ENCODE assay signal across 34 cellular contexts in the genomic region with DNA sequence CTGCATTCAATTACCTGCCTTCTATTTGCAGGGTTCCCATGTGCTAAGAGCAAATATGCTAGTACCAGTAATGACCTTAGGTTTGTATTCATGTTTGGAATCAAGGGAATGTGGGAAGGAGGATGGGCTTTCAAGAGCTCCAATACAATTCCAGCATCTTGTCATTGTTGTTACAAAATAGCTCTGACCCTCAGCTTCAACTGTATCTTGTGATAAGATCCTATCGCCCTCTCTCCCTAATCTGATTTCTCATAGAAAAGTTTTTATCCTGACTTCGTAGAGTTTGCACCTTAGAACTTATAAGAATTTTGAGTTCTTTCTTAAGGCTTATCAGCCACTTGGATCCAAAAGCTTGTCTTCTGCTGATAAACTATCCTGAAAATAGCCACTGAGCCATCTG.
"Had no signal": no experiment of that assay in that cellular context is flagged by ENCODE, and none has a peak within 500 bp of the region (broad histone marks: within the 10 kb centered on the region; RNA-seq: fewer than 3 reads in every experiment).

No MANE protein-coding gene starts in this region.

- DNase-seq: Karpas-422, Kasumi-1, KG1, MG63, MM.1S, MV-4-11, NCI-H1048, NCI-H1092, NCI-H1092 treated with DMSO at 0.1 percent for 48 hours, NCI-H1105, NCI-H1105 treated with DMSO at 0.1 percent for 48 hours, NCI-H1417, NCI-H1417 treated with DMSO at 0.1 percent for 48 hours, NCI-H1436, NCI-H1436 treated with DMSO at 0.1 percent for 48 hours, NCI-H146, NCI-H1694, NCI-H1694 treated with DMSO at 0.1 percent for 48 hours, NCI-H187, NCI-H187 treated with DMSO at 0.1 percent for 48 hours, NCI-H1930, NCI-H2029, NCI-H2029 treated with DMSO at 0.1 percent for 48 hours, NCI-H2081 treated with DMSO at 0.1 percent for 48 hours, NCI-H2107, NCI-H2171, NCI-H2171 treated with DMSO at 0.1 percent for 48 hours, NCI-H2227 treated with DMSO at 0.1 percent for 48 hours, NCI-H226, NCI-H345, NCI-H446, NCI-H446 treated with DMSO at 0.1 percent for 48 hours, NCI-H510A had no signal

- H3K4me3 ChIP-seq: MG63 had no signal

- H3K36me3 ChIP-seq: MG63 had no signal

- H3K27ac ChIP-seq: KMS-11 had no signal

- H3K9ac ChIP-seq: KMS-11 had no signal

- H3K4me2 ChIP-seq: KMS-11 had no signal

- H3K27me3 ChIP-seq: MG63 had no signal

- H3K9me3 ChIP-seq: MG63 had no signal
